Comparison of ENCODE assay signal across 23 cellular contexts in the genomic region with DNA sequence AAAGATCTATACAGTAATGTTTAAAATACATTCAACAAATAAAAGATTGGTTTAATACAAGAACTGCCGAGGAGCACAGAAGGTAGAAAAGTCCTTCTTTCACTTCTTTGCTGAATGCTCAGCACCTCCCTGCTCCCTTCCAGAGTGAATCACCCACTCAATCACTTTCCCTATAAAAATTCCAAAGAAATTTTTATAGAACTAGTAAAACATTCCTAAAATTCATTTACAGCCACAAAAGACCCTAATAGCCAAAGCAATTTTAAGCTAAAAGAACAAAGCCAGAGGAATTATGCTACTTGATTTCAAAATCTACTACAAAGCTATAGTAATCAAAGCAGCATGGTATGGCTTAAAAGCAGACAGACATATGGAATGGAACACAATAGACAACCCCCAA.
"Had no signal": no experiment of that assay in that cellular context is flagged by ENCODE, and none has a peak within 500 bp of the region (broad histone marks: within the 10 kb centered on the region; RNA-seq: fewer than 3 reads in every experiment).

No MANE protein-coding gene starts in this region.

- H3K27ac ChIP-seq: colonic mucosa, epithelial cell of prostate, foreskin keratinocyte, parathyroid adenoma, upper lobe of right lung had no signal

- H3K9ac ChIP-seq: parathyroid adenoma had no signal

- FAIRE-seq: islet of Langerhans had no signal

- H3K36me3 ChIP-seq: colonic mucosa, upper lobe of right lung had no signal

- H3K36me3 Mint-ChIP-seq: activated naive CD8-positive, alpha-beta T cell treated with anti-CD3 and anti-CD28 coated beads, Interleukin-2, amount 10 ng/mL, durations not matched to agents 7 days and 5 days; naive thymus-derived CD8-positive, alpha-beta T cell had no signal

- H3K4me3 ChIP-seq: colonic mucosa, upper lobe of right lung had no signal

- DNase-seq: activated CD4-positive, alpha-beta T cell treated with anti-CD3 and anti-CD28 coated beads for 48 hours; activated CD4-positive, CD25-positive, alpha-beta regulatory T cell; activated CD8-positive, alpha-beta T cell treated with anti-CD3 and anti-CD28 coated beads for 36 hours; activated naive CD4-positive, alpha-beta T cell treated with Interleukin-2 at 50 U/mL for 16 hours; activated naive CD8-positive, alpha-beta T cell treated with anti-CD3 and anti-CD28 coated beads, Interleukin-2, amount 10 ng/mL, durations not matched to agents 7 days and 5 days; activated T-cell treated with anti-CD3 and anti-CD28 coated beads, Interleukin-2, amount 50 U/mL, for 1 hour; colonic mucosa; endodermal cell; foreskin keratinocyte; glutamatergic neuron; hippocampal formation; left cardiac atrium; mesenchymal stem cell; naive thymus-derived CD8-positive, alpha-beta T cell; stimulated activated CD8-positive, alpha-beta memory T cell treated with anti-CD3 and anti-CD28 coated beads, Interleukin-4, amount 100 ng/mL, for 48 hours; stimulated activated naive CD4-positive, alpha-beta T cell; upper lobe of right lung had no signal

- H3K27me3 ChIP-seq: colonic mucosa, foreskin keratinocyte, upper lobe of right lung had no signal

- H3K27ac Mint-ChIP-seq: activated CD8-positive, alpha-beta T cell treated with anti-CD3 and anti-CD28 coated beads for 36 hours; activated naive CD8-positive, alpha-beta T cell treated with anti-CD3 and anti-CD28 coated beads, Interleukin-2, amount 10 ng/mL, durations not matched to agents 7 days and 5 days; activated T-helper 2 cell treated with anti-CD3 and anti-CD28 coated beads, Interferon-gamma antibody, Interleukin-2, Interleukin-4, amounts not matched to agents 10 μg/mL and 5 μg/mL and 100 μg/mL, durations not matched to agents 14 hours and 24 hours and 36 hours; endodermal cell; naive thymus-derived CD8-positive, alpha-beta T cell had no signal

- H3K9me3 Mint-ChIP-seq: endodermal cell had no signal

- H3K4me1 Mint-ChIP-seq: activated naive CD8-positive, alpha-beta T cell treated with anti-CD3 and anti-CD28 coated beads, Interleukin-2, amount 10 ng/mL, durations not matched to agents 7 days and 5 days; central memory CD8-positive, alpha-beta T cell; naive thymus-derived CD8-positive, alpha-beta T cell had no signal

- H3K4me1 ChIP-seq: colonic mucosa, foreskin keratinocyte, parathyroid adenoma, upper lobe of right lung had no signal

- H3K4me3 Mint-ChIP-seq: activated CD8-positive, alpha-beta T cell treated with anti-CD3 and anti-CD28 coated beads for 36 hours; activated naive CD8-positive, alpha-beta T cell treated with anti-CD3 and anti-CD28 coated beads, Interleukin-2, amount 10 ng/mL, durations not matched to agents 7 days and 5 days; central memory CD8-positive, alpha-beta T cell; endodermal cell; naive thymus-derived CD8-positive, alpha-beta T cell had no signal

- H3K27me3 Mint-ChIP-seq: activated CD8-positive, alpha-beta T cell treated with anti-CD3 and anti-CD28 coated beads for 36 hours; activated naive CD8-positive, alpha-beta T cell treated with anti-CD3 and anti-CD28 coated beads, Interleukin-2, amount 10 ng/mL, durations not matched to agents 7 days and 5 days; central memory CD8-positive, alpha-beta T cell; naive thymus-derived CD8-positive, alpha-beta T cell had no signal

- H3K9me3 ChIP-seq: colonic mucosa, upper lobe of right lung had no signal

- ATAC-seq: activated CD8-positive, alpha-beta T cell treated with anti-CD3 and anti-CD28 coated beads for 36 hours; foreskin keratinocyte; left cardiac atrium; naive thymus-derived CD8-positive, alpha-beta T cell; sciatic nerve; upper lobe of right lung had no signal

- H3K79me2 ChIP-seq: parathyroid adenoma had no signal

- H2AFZ ChIP-seq: parathyroid adenoma had no signal
